In the genomic region with DNA sequence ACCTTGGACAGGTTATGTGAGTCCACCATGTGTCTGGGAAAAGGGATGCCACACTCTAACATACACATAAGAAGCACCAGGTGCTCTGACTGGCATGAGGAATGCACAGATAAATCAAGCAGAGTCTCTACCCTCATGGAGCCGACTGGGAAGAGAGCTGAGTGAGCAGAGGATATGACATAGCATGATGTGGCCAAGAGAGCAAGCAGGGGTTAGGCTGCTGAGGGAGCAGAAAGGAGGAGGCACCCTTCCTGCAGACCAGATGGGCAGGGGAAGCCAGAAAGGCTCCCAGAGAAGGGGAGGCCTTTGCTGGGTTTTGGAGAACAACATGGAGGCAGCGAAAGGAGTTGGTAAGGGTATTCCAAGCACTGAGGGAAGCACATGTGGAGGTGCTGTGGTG, we compare ENCODE assay signal across 19 cellular contexts.
DNase-seq lines count a peak whose midpoint lies in the region; ATAC-seq, FAIRE-seq and TF ChIP-seq lines count a peak whose summit lies in the region.
"Had no signal": no experiment of that assay in that cellular context is flagged by ENCODE, and none has a peak within 500 bp of the region (broad histone marks: within the 10 kb centered on the region; RNA-seq: fewer than 3 reads in every experiment).

No MANE protein-coding gene starts in this region.

- DNase-seq in GM23248 (peak; percentile 39), IMR-90 (peak; percentile 68), choroid plexus epithelial cell (ENCODE audit: low read depth) (peak; percentile 53), iris pigment epithelial cell (ENCODE audit: low read depth) (peak; percentile 49), NCI-H345 treated with DMSO at 0.1 percent for 48 hours (lab: John Stamatoyannopoulos, UW; ENCODE audit: unreplicated experiment) (no peak), small intestine (no peak)
- DNase-seq: ACHN; CD4-positive, alpha-beta T cell; DND-41; H7; KBM-7; NCI-H1092 treated with DMSO at 0.1 percent for 48 hours; NCI-H1694; NCI-H82; SHP77 had no signal

- peak; percentile 37; the same call in 1 of the 2 replicates for ATAC-seq in IMR-90 (ENCODE audit: low read depth)
- no peak for ATAC-seq in GM21360 (IDR thresholded peaks at IDR 0.05; ENCODE audit: unreplicated experiment)
- ATAC-seq: Panc1 had no signal

- dilution Hi-C loops in IMR-90 (cut with HindIII; ENCODE audit: low sequenced_read_pairs, unreplicated experiment), result no loop called here

- H3K9me1 ChIP-seq in IMR-90 (ENCODE audit: insufficient read depth, low read length), result no peaks in the 10 kb centered on the region

- TF ChIP-seq CTCF in IMR-90 (conservative IDR thresholded peaks at IDR 0.05; ENCODE audit: low read depth, low read length), result no peak
- no peak for TF ChIP-seq CTCF in choroid plexus epithelial cell (conservative IDR thresholded peaks at IDR 0.05; ENCODE audit: low read depth, low read length)

- no peak overlapping the region for H3K18ac ChIP-seq in IMR-90 (ENCODE audit: low read depth, low read length)

- no peak overlapping the region; the same call in 1 of the 2 replicates for H3K23ac ChIP-seq in IMR-90 (ENCODE audit: low read depth, low read length)

- in situ Hi-C loops in GM23248 (cut with MboI), result no loop called here
- in situ Hi-C loops in IMR-90 (cut with MboI; ENCODE audit: low sequenced_read_pairs), result no loop called here

- no peak overlapping the region for H4K5ac ChIP-seq in IMR-90 (ENCODE audit: low read depth, low read length)

- no peak overlapping the region for H2BK15ac ChIP-seq in IMR-90 (ENCODE audit: low read depth, low read length)

- TF ChIP-seq POLR2A in IMR-90 (IDR thresholded peaks at IDR 0.05; ENCODE audit: low read depth, low read length), result no peak

- H2AFZ ChIP-seq in GM23248 (no peak overlapping the region), IMR-90 (replicated peaks; ENCODE audit: low read length, poor library complexity) (no peak overlapping the region)

- no peak for FAIRE-seq in small intestine (lab: Jason Lieb, UNC)
- FAIRE-seq: D721Med, HTR-8/SVneo had no signal

- WGBS in GM23248 (ENCODE audit: low coverage in 1 of 2, low lambda C conversion rate in 2 of 2, missing lambda C conversion rate in 2 of 2), 2 experiments, result 42 to 50% methylated on average over 2 of the region's 2 CpGs
- no CpG with 5 or more reads among the region's 2 CpGs for WGBS in IMR-90 (ENCODE audit: extremely low coverage in 2 of 2, insufficient read length in 1 of 2), 2 experiments
- 81 to 95% (median 85%) methylated on average over 2 of the region's 2 CpGs for WGBS in small intestine, 3 donors

- H3K79me1 ChIP-seq in IMR-90 (ENCODE audit: low read depth in 1 of 2, low read length in 2 of 2), result no peaks in the 10 kb centered on the region

- H3K14ac ChIP-seq in IMR-90 (replicated peaks; ENCODE audit: low read depth, low read length), result no peak overlapping the region

- H4K20me1 ChIP-seq in GM23248 (ENCODE audit: insufficient read depth) (no peaks in the 10 kb centered on the region), IMR-90 (ENCODE audit: insufficient read depth, low read length) (no peaks in the 10 kb centered on the region)

- no peak overlapping the region for H2BK20ac ChIP-seq in IMR-90 (ENCODE audit: low read depth, low read length)

- no peak overlapping the region for H2BK5ac ChIP-seq in IMR-90 (ENCODE audit: low read depth, low read length, poor library complexity, severe bottlenecking)

- no peaks in the 10 kb centered on the region for H3K9me2 ChIP-seq in GM23248 (ENCODE audit: insufficient read depth)

- no peaks in the 10 kb centered on the region for H3K79me2 ChIP-seq in GM23248 (ENCODE audit: insufficient read depth)

- H2BK120ac ChIP-seq in IMR-90 (ENCODE audit: low read depth, low read length), result no peak overlapping the region

- no peaks in the 10 kb centered on the region for H3F3A ChIP-seq in GM23248 (ENCODE audit: insufficient read depth)

- TF ChIP-seq RAD21 in IMR-90 (IDR thresholded peaks at IDR 0.05; ENCODE audit: low read length), result no peak

- no peak overlapping the region for H4K8ac ChIP-seq in IMR-90 (ENCODE audit: low read depth in 2 of 2, low read length in 2 of 2)

- no peaks in the 10 kb centered on the region for H3K9me3 ChIP-seq in GM23248 (ENCODE audit: low read depth)
- H3K9me3 ChIP-seq in IMR-90 (ENCODE audit: control insufficient read depth, insufficient read depth, low read length), result no peaks in the 10 kb centered on the region
- no peaks in the 10 kb centered on the region for H3K9me3 ChIP-seq in small intestine (ENCODE audit: control insufficient read depth, low read depth)

- H3K27ac ChIP-seq in GM23248, result no peak overlapping the region
- no peak overlapping the region for H3K27ac ChIP-seq in IMR-90 (ENCODE audit: insufficient read depth, low read length)
- no peak overlapping the region for H3K27ac ChIP-seq in small intestine (ENCODE audit: low read depth in 1 of 2, low read length in 1 of 2)

- H3K4me1 ChIP-seq in GM23248 (ENCODE audit: insufficient read depth) (no peaks in the 10 kb centered on the region), IMR-90 (ENCODE audit: control insufficient read depth, insufficient read depth, low read length) (no peaks in the 10 kb centered on the region), small intestine (ENCODE audit: control insufficient read depth in 2 of 2, insufficient read depth in 1 of 2, low read depth in 1 of 2, low read length in 1 of 2) (no peaks in the 10 kb centered on the region)

- H3K56ac ChIP-seq in IMR-90 (ENCODE audit: extremely low read depth, insufficient read depth, low read length), result no peak overlapping the region

- CTCF ChIA-PET in IMR-90 (lab: Yijun Ruan, JAX), result interaction anchor here (1.3 to 1.6 kb wide), 2 partner anchors 8 to 32 kb away, joined by 4 read pairs; no protein-coding TSS in a partner anchor

- H3K4me3 ChIP-seq in GM23248, result no peak overlapping the region
- no peak overlapping the region for H3K4me3 ChIP-seq in IMR-90 (ENCODE audit: insufficient read depth, low read depth, low read length)
- no peak overlapping the region for H3K4me3 ChIP-seq in choroid plexus epithelial cell (ENCODE audit: low read depth, low read length)
- H3K4me3 ChIP-seq in small intestine (ENCODE audit: low read depth in 1 of 2, low read length in 2 of 2), result no peak overlapping the region

- H2AK9ac ChIP-seq in IMR-90 (replicated peaks; ENCODE audit: low read depth, low read length, poor library complexity), result no peak overlapping the region

- no peak overlapping the region for H3K4ac ChIP-seq in IMR-90 (ENCODE audit: low read depth, low read length)

- intact Hi-C loops in IMR-90 (cut with micrococcal nuclease), result no loop called here

- H3K36me3 ChIP-seq in GM23248 (ENCODE audit: low read depth), result no peaks in the 10 kb centered on the region
- H3K36me3 ChIP-seq in IMR-90 (ENCODE audit: control insufficient read depth, insufficient read depth, low read length), result no peaks in the 10 kb centered on the region
- H3K36me3 ChIP-seq in small intestine (ENCODE audit: control insufficient read depth in 2 of 2, insufficient read depth in 2 of 2, low read length in 2 of 2), result no peaks in the 10 kb centered on the region

- no peak overlapping the region for H4K91ac ChIP-seq in IMR-90 (ENCODE audit: insufficient read depth, low read depth, low read length)

- BruUV-seq in IMR-90 (replicated peaks; lab: Mats Ljungman, UMichigan), result no TSS peak

- H3K4me2 ChIP-seq in GM23248 (ENCODE audit: unreplicated experiment), result no peak overlapping the region
- H3K4me2 ChIP-seq in IMR-90 (ENCODE audit: low read depth, low read length), result no peak overlapping the region

- no peak overlapping the region for H2AK5ac ChIP-seq in IMR-90 (ENCODE audit: low read depth, low read length)

- no peak overlapping the region for H3K9ac ChIP-seq in GM23248
- no peak overlapping the region for H3K9ac ChIP-seq in IMR-90 (ENCODE audit: low read depth, low read length)

- POLR2A ChIA-PET in IMR-90 (lab: Charles Lee; ENCODE audit: unreplicated experiment), result no interaction called here

- H3K27me3 ChIP-seq in GM23248 (replicated peaks; ENCODE audit: insufficient read depth) (no peaks in the 10 kb centered on the region), IMR-90 (ENCODE audit: control insufficient read depth, insufficient read depth, low read length) (no peaks in the 10 kb centered on the region), small intestine (ENCODE audit: control insufficient read depth in 2 of 2, insufficient read depth in 2 of 2, low read length in 2 of 2) (no peaks in the 10 kb centered on the region)

TF ChIP-seq in IMR-90, 13 proteins besides CTCF, POLR2A, EP300 and RAD21:
- no peak for TF ChIP-seq BHLHE40 (IDR thresholded peaks at IDR 0.05; ENCODE audit: low read depth, low read length)
- no peak for TF ChIP-seq MXI1 (IDR thresholded peaks at IDR 0.05; ENCODE audit: borderline replicate concordance, low read depth, low read length)
- TF ChIP-seq, protein P1, sequence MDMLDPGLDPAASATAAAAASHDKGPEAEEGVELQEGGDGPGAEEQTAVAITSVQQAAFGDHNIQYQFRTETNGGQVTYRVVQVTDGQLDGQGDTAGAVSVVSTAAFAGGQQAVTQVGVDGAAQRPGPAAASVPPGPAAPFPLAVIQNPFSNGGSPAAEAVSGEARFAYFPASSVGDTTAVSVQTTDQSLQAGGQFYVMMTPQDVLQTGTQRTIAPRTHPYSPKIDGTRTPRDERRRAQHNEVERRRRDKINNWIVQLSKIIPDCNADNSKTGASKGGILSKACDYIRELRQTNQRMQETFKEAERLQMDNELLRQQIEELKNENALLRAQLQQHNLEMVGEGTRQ (IDR thresholded peaks at IDR 0.05; ENCODE audit: low read depth, low read length), result no peak

Comparison
In these comparisons a context has a peak if more than half of its experiments do, and no peak if none do; other contexts are left out.
1. DNase-seq: peak in GM23248 (single experiment), IMR-90 (single experiment), choroid plexus epithelial cell (single experiment) and iris pigment epithelial cell (single experiment); none in NCI-H345 treated with DMSO at 0.1 percent for 48 hours (single experiment) and small intestine (single experiment).